Comparison of ENCODE assay signal across 12 cellular contexts in genomic region chr1:203669739-203670138, GRCh38. TPM values are rescaled to one million over a fixed set of nuclear protein-coding genes. Genes with fewer than 3 reads are reported as not detected.
A peak's percentile ranks its signal among the peaks of the same experiment; 100 is the strongest.
DNase-seq lines count a peak whose midpoint lies in the region; ATAC-seq, FAIRE-seq and TF ChIP-seq lines count a peak whose summit lies in the region.
"Had no signal": no experiment of that assay in that cellular context is flagged by ENCODE, and none has a peak within 500 bp of the region (broad histone marks: within the 10 kb centered on the region; RNA-seq: fewer than 3 reads in every experiment).

No MANE protein-coding gene starts in this region.

- H3K27ac ChIP-seq in astrocyte (ENCODE audit: low read depth, low read length) (peak overlapping the region; percentile 47), tibial artery (peak overlapping the region; percentile 73 to 85), gastrocnemius medialis (peak overlapping the region in 1 of 4 donors; percentile 28)

- peaks cover 79% of the 10 kb centered on the region for H3K79me2 ChIP-seq in astrocyte (ENCODE audit: insufficient read depth, low read length)

- intact Hi-C loops in tibial artery (cut with DNase I; ENCODE audit: low total_unique reads): no loop called here
- intact Hi-C loops in gastrocnemius medialis (cut with DNase I; ENCODE audit: low total_unique reads): loop anchor here (5.0 to 10.0 kb wide), 2 partner anchors 42 to 105 kb away; partner anchors contain the start of gene ATP2B4

- no peak for TF ChIP-seq POLR2A in gastrocnemius medialis (IDR thresholded peaks at IDR 0.05)

- peaks cover 66% of the 10 kb centered on the region for H3K4me1 Mint-ChIP-seq in astrocyte (ENCODE audit: low read depth, unreplicated experiment)

- H3K9me3 Mint-ChIP-seq in astrocyte (ENCODE audit: unreplicated experiment): peaks cover 2% of the 10 kb centered on the region
- H3K9me3 Mint-ChIP-seq: activated naive CD4-positive, alpha-beta T cell treated with anti-CD3 and anti-CD28 coated beads, Interleukin-2, amount 50 U/mL, for 72 hours; stimulated activated naive B cell treated with anti-CD40 and anti-IgM and Interleukin-4, amounts not matched to agents 10 μg/mL and 1 μg/mL and 100 μg/mL, for 72 hours had no signal

- H3K9me3 ChIP-seq in astrocyte (ENCODE audit: insufficient read depth, low read depth, low read length) (no peaks in the 10 kb centered on the region), tibial artery (no peaks in the 10 kb centered on the region), gastrocnemius medialis (no peaks in the 10 kb centered on the region)

- no peaks in the 10 kb centered on the region for H3K27me3 Mint-ChIP-seq in astrocyte (ENCODE audit: low read depth, unreplicated experiment)
- H3K27me3 Mint-ChIP-seq: stimulated activated naive B cell treated with anti-CD40 and anti-IgM and Interleukin-4, amounts not matched to agents 10 μg/mL and 1 μg/mL and 100 μg/mL, for 72 hours had no signal

- peak; percentile 94 for DNase-seq in HT1080 (ENCODE audit: low read depth)
- peak; percentile 71 for DNase-seq in astrocyte (ENCODE audit: low read depth)
- DNase-seq in hypothalamus (lab: John Stamatoyannopoulos, UW): peak in 27 of 51 donors; percentile 7 to 70 (median 40)
- no peak for DNase-seq in tibial artery
- DNase-seq in middle frontal gyrus (ENCODE audit: extremely low spot score, low spot score): no peak
- no peak for DNase-seq in gastrocnemius medialis
- no peak for DNase-seq in activated CD8-positive, alpha-beta memory T cell treated with anti-CD3 and anti-CD28 coated beads, Interleukin-2, amount 50 U/mL, for 4 hours
- DNase-seq: GOT3; NCI-H82; retina; stimulated activated naive B cell treated with anti-CD40 and anti-IgM and Interleukin-4, amounts not matched to agents 10 μg/mL and 1 μg/mL and 100 μg/mL, for 72 hours had no signal

- no peak for FAIRE-seq in astrocyte (lab: Jason Lieb, UNC)

- no peaks in the 10 kb centered on the region for H3K36me3 ChIP-seq in astrocyte (ENCODE audit: insufficient read depth, low read length)
- H3K36me3 ChIP-seq in tibial artery: no peaks in the 10 kb centered on the region
- no peaks in the 10 kb centered on the region for H3K36me3 ChIP-seq in gastrocnemius medialis

- no peak overlapping the region for H3K4me3 Mint-ChIP-seq in astrocyte (ENCODE audit: unreplicated experiment)
- H3K4me3 Mint-ChIP-seq: stimulated activated naive B cell treated with anti-CD40 and anti-IgM and Interleukin-4, amounts not matched to agents 10 μg/mL and 1 μg/mL and 100 μg/mL, for 72 hours had no signal

- TF ChIP-seq CTCF in astrocyte (IDR thresholded peaks at IDR 0.05; ENCODE audit: insufficient read depth, low read depth, low read length) (no peak), tibial artery (IDR thresholded peaks at IDR 0.05) (no peak), gastrocnemius medialis (IDR thresholded peaks at IDR 0.05 in 4 of 5, conservative IDR thresholded peaks at IDR 0.05 in 1 of 5) (no peak)

- H3K4me1 ChIP-seq in astrocyte (ENCODE audit: insufficient read depth, low read length) (peaks cover 55% of the 10 kb centered on the region), tibial artery (peaks cover 0 to 98% (median 65%) of the 10 kb centered on the region in 4 donors), gastrocnemius medialis (peaks cover 47 to 53% of the 10 kb centered on the region in 2 donors)

- no peak overlapping the region for H3K4me2 ChIP-seq in astrocyte (ENCODE audit: low read length)

- no peak for ATAC-seq in gastrocnemius medialis
- ATAC-seq: activated naive CD4-positive, alpha-beta T cell treated with anti-CD3 and anti-CD28 coated beads, Interleukin-2, amount 50 U/mL, for 72 hours; stimulated activated naive B cell treated with anti-CD40 and anti-IgM and Interleukin-4, amounts not matched to agents 10 μg/mL and 1 μg/mL and 100 μg/mL, for 72 hours had no signal

- peaks cover 3% of the 10 kb centered on the region for H3K36me3 Mint-ChIP-seq in astrocyte (ENCODE audit: low read depth, unreplicated experiment)
- H3K36me3 Mint-ChIP-seq: activated naive CD4-positive, alpha-beta T cell treated with anti-CD3 and anti-CD28 coated beads, Interleukin-2, amount 50 U/mL, for 72 hours; stimulated activated naive B cell treated with anti-CD40 and anti-IgM and Interleukin-4, amounts not matched to agents 10 μg/mL and 1 μg/mL and 100 μg/mL, for 72 hours had no signal

- H3K9ac ChIP-seq in astrocyte (ENCODE audit: low read length): no peak overlapping the region

- H3K27ac Mint-ChIP-seq in astrocyte (ENCODE audit: unreplicated experiment): no peak overlapping the region
- H3K27ac Mint-ChIP-seq: activated naive CD4-positive, alpha-beta T cell treated with anti-CD3 and anti-CD28 coated beads, Interleukin-2, amount 50 U/mL, for 72 hours; stimulated activated naive B cell treated with anti-CD40 and anti-IgM and Interleukin-4, amounts not matched to agents 10 μg/mL and 1 μg/mL and 100 μg/mL, for 72 hours had no signal

- H2AFZ ChIP-seq in astrocyte (ENCODE audit: low read depth, low read length): no peak overlapping the region

- peaks cover 37% of the 10 kb centered on the region for H4K20me1 ChIP-seq in astrocyte (ENCODE audit: insufficient read depth, low read length)

- no peaks in the 10 kb centered on the region for H3K27me3 ChIP-seq in astrocyte (ENCODE audit: insufficient read depth, low read length)
- no peaks in the 10 kb centered on the region for H3K27me3 ChIP-seq in tibial artery
- H3K27me3 ChIP-seq in gastrocnemius medialis: no peaks in the 10 kb centered on the region

- H3K4me3 ChIP-seq in astrocyte (ENCODE audit: insufficient read depth, low read depth, low read length) (no peak overlapping the region), tibial artery (no peak overlapping the region), gastrocnemius medialis (no peak overlapping the region)

- in situ Hi-C loops in gastrocnemius medialis (cut with MboI; ENCODE audit: low sequenced_read_pairs in 4 of 4): no loop called here

RNA-seq across cellular contexts. Expression of gene ATP2B4, which starts 43.1 kb away (rescaled TPM):
- 10.7 and 15.8 TPM in 2 replicates for total RNA-seq in HT1080 (2014; rRNA removed; shearing (Covaris generic))
- polyA plus RNA-seq in HT1080 (2015; cell fraction: cytosol; rRNA removed): 11.5 and 15.2 TPM in 2 replicates
- 50.5 and 52.5 TPM in 2 replicates for polyA plus RNA-seq in HT1080 (2015; cell fraction: nucleus; rRNA removed)
- 103 and 114 TPM in 2 replicates for total RNA-seq in astrocyte
- total RNA-seq in gastrocnemius medialis: 10 to 100 TPM in 3 of 4 donors, 1 to 10 TPM in 1; 9.3 to 19.0 (median 12.0) TPM

Comparison
In these comparisons a context has a peak if more than half of its experiments do, and no peak if none do; other contexts are left out.
1. DNase-seq: peak in HT1080 (single experiment), astrocyte (single experiment) and hypothalamus (27 of 51); none in tibial artery (0 of 2), middle frontal gyrus (single experiment), gastrocnemius medialis (0 of 2) and activated CD8-positive, alpha-beta memory T cell treated with anti-CD3 and anti-CD28 coated beads, Interleukin-2, amount 50 U/mL, for 4 hours (single experiment).